ENCODE assay signal across 14 cellular contexts in genomic region chr14:54182419-54183040, GRCh38.
DNase-seq lines count a peak whose midpoint lies in the region; ATAC-seq, FAIRE-seq and TF ChIP-seq lines count a peak whose summit lies in the region.
"Had no signal": no experiment of that assay in that cellular context is flagged by ENCODE, and none has a peak within 500 bp of the region (broad histone marks: within the 10 kb centered on the region; RNA-seq: fewer than 3 reads in every experiment).

No MANE protein-coding gene starts in this region.

- FAIRE-seq in H54 (lab: Jason Lieb, UNC) (peak; percentile 79), TTC549 (lab: Jason Lieb, UNC) (peak; percentile 92)
- FAIRE-seq: GM18507 had no signal

- DNase-seq in A172 (ENCODE audit: low spot score): peak; percentile 57
- DNase-seq in H54 (ENCODE audit: insufficient read length, low spot score): no peak
- peak; percentile 89 for DNase-seq in foreskin melanocyte
- no peak for DNase-seq in iPS-NIHi11 (ENCODE audit: low spot score)
- no peak for DNase-seq in NCI-H2081 treated with DMSO at 0.1 percent for 48 hours (lab: John Stamatoyannopoulos, UW)
- DNase-seq in SK-N-DZ (ENCODE audit: low spot score): no peak
- DNase-seq: activated CD4-positive, alpha-beta T cell treated with anti-CD3 and anti-CD28 coated beads, Interleukin-2, amount 50 U/mL, for 48 hours; activated naive CD4-positive, alpha-beta T cell; NCI-H2171; nucleus accumbens; uterus had no signal

- no peak overlapping the region for H3K27ac ChIP-seq in gastroesophageal sphincter
- H3K27ac ChIP-seq: uterus had no signal

- no peak for TF ChIP-seq CTCF in gastroesophageal sphincter (IDR thresholded peaks at IDR 0.05)

- no peaks in the 10 kb centered on the region for H3K27me3 ChIP-seq in gastroesophageal sphincter
- H3K27me3 ChIP-seq: uterus had no signal

- peaks cover 0 to 9% (median 0%) of the 10 kb centered on the region in 3 donors for H3K4me1 ChIP-seq in gastroesophageal sphincter
- H3K4me1 ChIP-seq: uterus had no signal

- WGBS in gastroesophageal sphincter (ENCODE audit: low coverage in 1 of 2), 2 donors: 83 to 85% methylated on average over 2 of the region's 2 CpGs

- no peak overlapping the region for H3K4me3 ChIP-seq in gastroesophageal sphincter
- H3K4me3 ChIP-seq: uterus had no signal

- H3K36me3 ChIP-seq in gastroesophageal sphincter: no peaks in the 10 kb centered on the region
- H3K36me3 ChIP-seq: uterus had no signal

- no peak for TF ChIP-seq EP300 in gastroesophageal sphincter (IDR thresholded peaks at IDR 0.05)

- H3K9me3 ChIP-seq in gastroesophageal sphincter: no peaks in the 10 kb centered on the region
- H3K9me3 ChIP-seq: uterus had no signal

- ATAC-seq in gastroesophageal sphincter: no peak

- no peak for TF ChIP-seq POLR2A in H54 (IDR thresholded peaks at IDR 0.05; ENCODE audit: low read depth, low read length)
- no peak for TF ChIP-seq POLR2A in gastroesophageal sphincter (IDR thresholded peaks at IDR 0.05)

Comparison
In these comparisons a context has a peak if more than half of its experiments do, and no peak if none do; other contexts are left out.
1. DNase-seq: peak in A172 (single experiment) and foreskin melanocyte (single experiment); none in H54 (single experiment), iPS-NIHi11 (single experiment), NCI-H2081 treated with DMSO at 0.1 percent for 48 hours (single experiment) and SK-N-DZ (single experiment).